ENCODE assay signal across 8 cellular contexts in the genomic region with DNA sequence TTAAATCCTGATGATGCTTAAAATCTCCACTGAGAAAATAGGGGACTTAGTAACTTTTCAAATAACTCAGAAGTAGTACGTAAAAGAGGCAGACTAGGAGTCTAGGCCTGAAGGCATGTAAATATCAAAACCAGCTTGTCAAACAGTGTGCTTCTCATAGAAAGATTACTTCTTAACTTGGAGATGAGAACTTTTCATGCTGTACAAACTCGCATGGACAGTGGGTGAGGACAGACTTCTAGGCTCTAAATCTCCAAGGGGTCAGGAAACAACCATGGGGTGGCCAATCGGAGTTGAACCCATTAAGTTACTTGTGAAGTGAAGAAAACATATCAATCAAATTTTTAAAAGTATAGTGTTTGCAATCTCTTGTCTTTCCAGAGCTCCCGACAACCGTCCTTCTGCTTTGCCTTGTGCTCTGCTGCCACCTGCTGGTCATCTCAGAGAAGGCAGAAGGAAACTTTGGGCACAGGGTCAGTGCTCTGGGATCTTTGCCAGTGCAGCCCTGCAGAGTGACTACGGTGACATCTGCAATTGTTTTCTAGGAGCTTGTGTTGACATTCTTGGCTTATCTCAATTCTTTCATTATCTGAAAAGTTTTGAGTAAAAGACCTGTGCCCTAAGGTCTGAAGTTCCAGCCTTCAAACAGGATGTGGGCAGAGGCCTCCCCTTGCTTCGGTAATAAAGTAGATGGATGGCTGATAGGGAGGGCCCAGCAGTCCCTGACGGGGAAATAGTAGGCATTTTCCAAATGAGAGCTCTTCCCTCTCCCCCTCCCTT.
DNase-seq lines count a peak whose midpoint lies in the region; ATAC-seq and TF ChIP-seq lines count a peak whose summit lies in the region.

No MANE protein-coding gene starts in this region.

- no peaks in the 10 kb centered on the region for H3K9me3 ChIP-seq in gastrocnemius medialis

- no peak overlapping the region for H3K4me3 ChIP-seq in GM12875 (ENCODE audit: low read depth, low read length)
- H3K4me3 ChIP-seq in astrocyte of the cerebellum (ENCODE audit: low read depth, low read length): no peak overlapping the region
- H3K4me3 ChIP-seq in gastrocnemius medialis: no peak overlapping the region

- DNase-seq in NCI-H146 (lab: John Stamatoyannopoulos, UW): peak; percentile 46
- peak; percentile 19 for DNase-seq in T-helper 22 cell (ENCODE audit: low read depth)
- peak; percentile 51 for DNase-seq in astrocyte of the cerebellum (ENCODE audit: low read depth)
- DNase-seq in hippocampal formation (lab: John Stamatoyannopoulos, UW): peak; percentile 78 to 84
- peak; percentile 60 to 75 for DNase-seq in gastrocnemius medialis
- no peak for DNase-seq in GF-D8 (lab: John Stamatoyannopoulos, UW)

- TF ChIP-seq POLR2A in gastrocnemius medialis (IDR thresholded peaks at IDR 0.05): no peak

- in situ Hi-C loops in astrocyte of the cerebellum (cut with HindIII; ENCODE audit: low sequenced_read_pairs) (loop anchor here (25.0 kb wide), 1 partner anchor 475 kb away; no protein-coding TSS in a partner anchor), gastrocnemius medialis (cut with MboI; ENCODE audit: low sequenced_read_pairs in 4 of 4) (loop anchor here (10.0 to 25.0 kb wide), 5 partner anchors 250 to 600 kb away; no protein-coding TSS in a partner anchor)

- no peak overlapping the region for H3K27ac ChIP-seq in gastrocnemius medialis

- ATAC-seq in HG02623 (IDR thresholded peaks at IDR 0.05; ENCODE audit: unreplicated experiment) (peak; percentile 86), gastrocnemius medialis (peak; percentile 89 to 90)

- H3K4me1 ChIP-seq in gastrocnemius medialis: peaks cover 17 to 22% of the 10 kb centered on the region in 2 donors

- no peaks in the 10 kb centered on the region for H3K36me3 ChIP-seq in gastrocnemius medialis

- TF ChIP-seq CTCF in GM12875 (IDR thresholded peaks at IDR 0.05; ENCODE audit: borderline replicate concordance, insufficient read depth, low read depth, low read length): peak; percentile 82
- TF ChIP-seq CTCF in astrocyte of the cerebellum (IDR thresholded peaks at IDR 0.05; ENCODE audit: low read depth, low read length, missing control alignments): peak; percentile 78
- TF ChIP-seq CTCF in gastrocnemius medialis (IDR thresholded peaks at IDR 0.05 in 4 of 5, conservative IDR thresholded peaks at IDR 0.05 in 1 of 5): peak; percentile 91 to 96 (median 93)

- no peaks in the 10 kb centered on the region for H3K27me3 ChIP-seq in gastrocnemius medialis

- intact Hi-C loops in gastrocnemius medialis (cut with DNase I; ENCODE audit: low total_unique reads): loop anchor here (1.0 to 10.0 kb wide), 4 partner anchors 256 to 1000 kb away; no protein-coding TSS in a partner anchor
